Comparison of ENCODE assay signal across 32 cellular contexts in the genomic region with DNA sequence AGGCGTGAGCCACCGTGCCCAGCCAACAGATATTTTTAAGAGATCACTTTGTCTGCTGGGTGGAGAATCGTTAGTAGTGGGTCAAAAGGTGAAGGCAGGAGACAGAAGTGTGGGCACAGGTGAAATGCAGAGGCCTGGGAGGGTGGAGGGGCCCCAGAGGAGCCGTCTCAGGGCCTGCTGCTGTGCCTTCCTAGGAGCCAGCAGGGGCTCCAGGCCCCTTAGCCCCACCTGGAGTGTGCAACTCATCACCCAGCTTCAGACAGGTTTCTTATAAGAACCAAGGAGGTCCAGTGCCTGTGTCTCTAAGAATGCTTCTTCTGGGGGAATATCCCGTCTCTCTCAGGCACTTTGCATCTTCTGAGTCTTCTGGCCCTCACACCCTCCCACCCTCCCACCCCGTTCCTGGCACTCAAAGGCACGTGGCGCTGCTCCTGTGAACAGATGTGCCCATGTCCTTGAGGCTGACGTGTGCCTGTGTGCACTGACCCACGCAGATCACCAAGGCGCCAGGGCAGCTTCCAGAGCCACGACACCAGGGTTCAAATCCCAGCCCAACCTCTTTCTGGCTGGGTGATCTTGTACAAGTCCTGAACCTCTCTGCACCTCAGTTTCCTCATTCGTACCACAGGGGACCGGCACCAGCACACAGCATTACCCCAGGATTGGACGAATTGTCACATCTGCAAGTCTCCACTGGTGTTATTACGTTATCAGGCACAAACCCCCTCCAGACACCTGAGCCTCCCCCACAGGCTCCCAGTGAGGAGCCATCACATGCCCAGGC. TPM values are rescaled to one million over a fixed set of nuclear protein-coding genes. Genes with fewer than 3 reads are reported as not detected.
DNase-seq lines count a peak whose midpoint lies in the region; ATAC-seq, FAIRE-seq and TF ChIP-seq lines count a peak whose summit lies in the region.
"Had no signal": no experiment of that assay in that cellular context is flagged by ENCODE, and none has a peak within 500 bp of the region (broad histone marks: within the 10 kb centered on the region; RNA-seq: fewer than 3 reads in every experiment).

No MANE protein-coding gene starts in this region.

- no peak overlapping the region for H3K4me3 Mint-ChIP-seq in activated CD4-positive, alpha-beta memory T cell treated with anti-CD3 and anti-CD28 coated beads, Interleukin-2, amount 10 ng/mL, durations not matched to agents 7 days and 5 days
- no peak overlapping the region for H3K4me3 Mint-ChIP-seq in activated CD4-positive, alpha-beta memory T cell treated with anti-CD3 and anti-CD28 coated beads for 36 hours
- H3K4me3 Mint-ChIP-seq in CD4-positive, alpha-beta T cell: peak overlapping the region; percentile 74
- peak overlapping the region in 2 of 3 donors; percentile 20 to 21 for H3K4me3 Mint-ChIP-seq in T-cell
- H3K4me3 Mint-ChIP-seq: activated B cell treated with CpG ODN at 0.5 μM for 24 hours; dendritic cell treated with granulocyte-macrophage colony-stimulating factor and Interleukin-4, amounts not matched to agents 40 ng/mL and 50 ng/mL, for 4 days; memory B cell had no signal

- POLR2A ChIA-PET in activated CD4-positive, alpha-beta memory T cell treated with anti-CD3 and anti-CD28 coated beads, Interleukin-2, amount 10 ng/mL, durations not matched to agents 7 days and 5 days (lab: Charles Lee): no interaction called here
- POLR2A ChIA-PET in activated CD4-positive, alpha-beta memory T cell treated with anti-CD3 and anti-CD28 coated beads for 36 hours (lab: Charles Lee): no interaction called here
- POLR2A ChIA-PET in CD4-positive, alpha-beta T cell (lab: Charles Lee): no interaction called here
- POLR2A ChIA-PET in T-cell (lab: Charles Lee): interaction anchor here in 1 of 2 donors (0.6 kb wide), 1 partner anchor 641 kb away, joined by 3 read pairs; no protein-coding TSS in a partner anchor

- peaks cover 48% of the 10 kb centered on the region for H3K4me1 Mint-ChIP-seq in activated CD4-positive, alpha-beta memory T cell treated with anti-CD3 and anti-CD28 coated beads, Interleukin-2, amount 10 ng/mL, durations not matched to agents 7 days and 5 days
- peaks cover 49% of the 10 kb centered on the region for H3K4me1 Mint-ChIP-seq in activated CD4-positive, alpha-beta memory T cell treated with anti-CD3 and anti-CD28 coated beads for 36 hours (ENCODE audit: low read depth)
- H3K4me1 Mint-ChIP-seq in CD4-positive, alpha-beta T cell (ENCODE audit: low read depth): peaks cover 47% of the 10 kb centered on the region
- peaks cover 53 to 56% (median 54%) of the 10 kb centered on the region in 3 donors for H3K4me1 Mint-ChIP-seq in T-cell

- H3K27ac ChIP-seq in CD4-positive, alpha-beta T cell (ENCODE audit: low read depth, low read length): no peak overlapping the region
- peak overlapping the region; percentile 23 for H3K27ac ChIP-seq in neutrophil
- H3K27ac ChIP-seq: SJCRH30, stomach, vagina had no signal

- no peak overlapping the region for H3K4me3 ChIP-seq in neutrophil (ENCODE audit: low read depth in 1 of 2, low read length in 1 of 2)
- H3K4me3 ChIP-seq: SJCRH30, smooth muscle cell, stomach, vagina had no signal

- CTCF ChIA-PET in activated CD4-positive, alpha-beta memory T cell treated with anti-CD3 and anti-CD28 coated beads, Interleukin-2, amount 10 ng/mL, durations not matched to agents 7 days and 5 days (lab: Charles Lee): no interaction called here
- CTCF ChIA-PET in activated CD4-positive, alpha-beta memory T cell treated with anti-CD3 and anti-CD28 coated beads for 36 hours (lab: Charles Lee): interaction anchor here (0.9 kb wide), 1 partner anchor 99 kb away, joined by 3 read pairs; the partner anchor contains the start of gene SCO2
- CTCF ChIA-PET in CD4-positive, alpha-beta T cell (lab: Charles Lee): no interaction called here
- CTCF ChIA-PET in T-cell (lab: Charles Lee): no interaction called here

- H3K9me3 ChIP-seq in CD4-positive, alpha-beta T cell (ENCODE audit: control insufficient read depth, low read length): no peaks in the 10 kb centered on the region
- H3K9me3 ChIP-seq in neutrophil: no peaks in the 10 kb centered on the region
- H3K9me3 ChIP-seq: BE2C, Caco-2, SJCRH30, stomach, vagina had no signal

- peaks cover 5% of the 10 kb centered on the region for H3K27me3 Mint-ChIP-seq in activated CD4-positive, alpha-beta memory T cell treated with anti-CD3 and anti-CD28 coated beads, Interleukin-2, amount 10 ng/mL, durations not matched to agents 7 days and 5 days
- H3K27me3 Mint-ChIP-seq in activated CD4-positive, alpha-beta memory T cell treated with anti-CD3 and anti-CD28 coated beads for 36 hours: no peaks in the 10 kb centered on the region
- no peaks in the 10 kb centered on the region for H3K27me3 Mint-ChIP-seq in CD4-positive, alpha-beta T cell
- no peaks in the 10 kb centered on the region for H3K27me3 Mint-ChIP-seq in T-cell
- H3K27me3 Mint-ChIP-seq: activated B cell treated with CpG ODN at 0.5 μM for 24 hours, memory B cell had no signal

- intact Hi-C loops in activated CD4-positive, alpha-beta memory T cell treated with anti-CD3 and anti-CD28 coated beads for 36 hours (cut with micrococcal nuclease): loop anchor here (5.0 kb wide), 1 partner anchor 352 kb away; the partner anchor contains the start of gene MAPK11
- intact Hi-C loops in CD4-positive, alpha-beta T cell (cut with DNase I, micrococcal nuclease): loop anchor here in 1 of 2 experiments (5.0 kb wide), 5 partner anchors 68 to 477 kb away; partner anchors contain the start of genes LMF2, NCAPH2, PPP6R2 and SCO2

- H3K36me3 ChIP-seq in neutrophil: peaks cover 29% of the 10 kb centered on the region
- H3K36me3 ChIP-seq: BE2C, SJCRH30, vagina had no signal

- no peak for ATAC-seq in CD4-positive, alpha-beta T cell (ENCODE audit: poor library complexity)
- ATAC-seq in T-cell (replicated peaks in 1 of 4): no peak
- ATAC-seq in GM19455 (IDR thresholded peaks at IDR 0.05; ENCODE audit: unreplicated experiment): no peak
- ATAC-seq: HCT116, HepG2, left lobe of liver, right cardiac atrium had no signal

- TF ChIP-seq POLR2A in GM12891 (IDR thresholded peaks at IDR 0.05; ENCODE audit: low read depth, low read length): no peak

- no peaks in the 10 kb centered on the region for H3K9me3 Mint-ChIP-seq in activated CD4-positive, alpha-beta memory T cell treated with anti-CD3 and anti-CD28 coated beads, Interleukin-2, amount 10 ng/mL, durations not matched to agents 7 days and 5 days
- H3K9me3 Mint-ChIP-seq in activated CD4-positive, alpha-beta memory T cell treated with anti-CD3 and anti-CD28 coated beads for 36 hours: no peaks in the 10 kb centered on the region
- no peaks in the 10 kb centered on the region for H3K9me3 Mint-ChIP-seq in CD4-positive, alpha-beta T cell
- no peaks in the 10 kb centered on the region for H3K9me3 Mint-ChIP-seq in T-cell
- H3K9me3 Mint-ChIP-seq: activated B cell treated with CpG ODN at 0.5 μM for 24 hours; dendritic cell treated with granulocyte-macrophage colony-stimulating factor and Interleukin-4, amounts not matched to agents 40 ng/mL and 50 ng/mL, for 4 days; memory B cell had no signal

- H3K36me3 Mint-ChIP-seq in activated CD4-positive, alpha-beta memory T cell treated with anti-CD3 and anti-CD28 coated beads, Interleukin-2, amount 10 ng/mL, durations not matched to agents 7 days and 5 days (ENCODE audit: low read depth): peaks cover 18% of the 10 kb centered on the region
- H3K36me3 Mint-ChIP-seq in activated CD4-positive, alpha-beta memory T cell treated with anti-CD3 and anti-CD28 coated beads for 36 hours: peaks cover 2% of the 10 kb centered on the region
- H3K36me3 Mint-ChIP-seq in CD4-positive, alpha-beta T cell (ENCODE audit: low read depth): peaks cover 30% of the 10 kb centered on the region
- H3K36me3 Mint-ChIP-seq in T-cell: peaks cover 3% of the 10 kb centered on the region

- peaks cover 60 to 61% of the 10 kb centered on the region in 2 experiments for H3K4me1 ChIP-seq in neutrophil (ENCODE audit: control insufficient read depth in 1 of 2, insufficient read depth in 1 of 2, low read depth in 1 of 2, low read length in 1 of 2)

- no peaks in the 10 kb centered on the region for H3K27me3 ChIP-seq in CD4-positive, alpha-beta T cell (ENCODE audit: control insufficient read depth, insufficient read depth, low read length)
- H3K27me3 ChIP-seq in neutrophil: peaks cover 5% of the 10 kb centered on the region
- H3K27me3 ChIP-seq: SJCRH30, vagina had no signal

- peak overlapping the region; percentile 26 for H3K27ac Mint-ChIP-seq in activated CD4-positive, alpha-beta memory T cell treated with anti-CD3 and anti-CD28 coated beads, Interleukin-2, amount 10 ng/mL, durations not matched to agents 7 days and 5 days
- no peak overlapping the region for H3K27ac Mint-ChIP-seq in activated CD4-positive, alpha-beta memory T cell treated with anti-CD3 and anti-CD28 coated beads for 36 hours
- peak overlapping the region; percentile 38 for H3K27ac Mint-ChIP-seq in CD4-positive, alpha-beta T cell
- H3K27ac Mint-ChIP-seq in T-cell: peak overlapping the region in 1 of 2 donors; percentile 70
- H3K27ac Mint-ChIP-seq: activated B cell treated with CpG ODN at 0.5 μM for 24 hours; dendritic cell treated with granulocyte-macrophage colony-stimulating factor and Interleukin-4, amounts not matched to agents 40 ng/mL and 50 ng/mL, for 4 days; memory B cell had no signal

- no peak for FAIRE-seq in GM12891 (lab: Jason Lieb, UNC)
- FAIRE-seq: HepG2 had no signal

- no peak for DNase-seq in activated CD4-positive, alpha-beta memory T cell treated with anti-CD3 and anti-CD28 coated beads, Interleukin-2, amount 10 ng/mL, durations not matched to agents 7 days and 5 days
- no peak for DNase-seq in activated CD4-positive, alpha-beta memory T cell treated with anti-CD3 and anti-CD28 coated beads for 36 hours
- DNase-seq in CD4-positive, alpha-beta T cell: no peak
- no peak for DNase-seq in T-cell
- DNase-seq in GM12891 (ENCODE audit: insufficient read length, low spot score): no peak
- no peak for DNase-seq in stimulated activated CD4-positive, alpha-beta T cell treated with anti-CD3 and anti-CD28 coated beads, Interleukin-4, amount 100 ng/mL, for 1 hour
- DNase-seq: ACHN; activated B cell treated with CpG ODN at 0.5 μM for 24 hours; activated CD8-positive, alpha-beta memory T cell treated with anti-CD3 and anti-CD28 coated beads for 24 hours; activated gamma-delta T cell treated with Interleukin-2 at 50 U/mL for 16 hours; activated T-cell treated with anti-CD3 and anti-CD28 coated beads, Interleukin-2, amount 50 U/mL, for 1 hour; BE2C; Caco-2; DMS53; glutamatergic neuron; Karpas-422; NCI-H146; NCI-H82; SJCRH30; stimulated activated CD4-positive, alpha-beta T cell treated with anti-CD3 and anti-CD28 coated beads, Interleukin-1b, Interleukin-23, amount 100 ng/mL, for 48 hours; stomach; SW 1271 had no signal

- no peak for TF ChIP-seq CTCF in CD4-positive, alpha-beta T cell (IDR thresholded peaks at IDR 0.05)
- no peak for TF ChIP-seq CTCF in neutrophil (IDR thresholded peaks at IDR 0.05)

RNA-seq across cellular contexts. Expression of gene ARSA, which starts 3.4 kb away (rescaled TPM):
- total RNA-seq in activated CD4-positive, alpha-beta memory T cell treated with anti-CD3 and anti-CD28 coated beads, Interleukin-2, amount 10 ng/mL, durations not matched to agents 7 days and 5 days: 10 to 100 TPM; 63.1 to 65.0 TPM
- total RNA-seq in activated CD4-positive, alpha-beta memory T cell treated with anti-CD3 and anti-CD28 coated beads for 36 hours: 10 to 100 TPM; 23.9 to 25.8 TPM
- total RNA-seq in CD4-positive, alpha-beta T cell: 10 to 100 TPM; 52.3 to 54.4 TPM
- total RNA-seq in T-cell: 100 to 1,000 TPM in 1 of 5 donors, 10 to 100 TPM in 4; 68.3 to 105 (median 90.6) TPM
- polyA plus RNA-seq in GM12891 (2012; ENCODE audit: low read depth, missing spikeins): 11.9 TPM

RNA-seq across cellular contexts. Expression of gene MAPK8IP2, which starts 23.9 kb away (rescaled TPM):
- under 1 TPM; 0.15 to 0.18 TPM for total RNA-seq in activated CD4-positive, alpha-beta memory T cell treated with anti-CD3 and anti-CD28 coated beads, Interleukin-2, amount 10 ng/mL, durations not matched to agents 7 days and 5 days
- total RNA-seq in activated CD4-positive, alpha-beta memory T cell treated with anti-CD3 and anti-CD28 coated beads for 36 hours: under 1 TPM; 0.10 to 0.19 TPM
- total RNA-seq in CD4-positive, alpha-beta T cell: under 1 TPM; 0.31 to 0.52 TPM
- under 1 TPM; 0.13 to 0.55 (median 0.39) TPM for total RNA-seq in T-cell
- 0.08 TPM for polyA plus RNA-seq in GM12891 (2012; ENCODE audit: low read depth, missing spikeins)

RNA-seq across cellular contexts. Expression of gene CHKB, which starts 41.9 kb away (rescaled TPM):
- 100 to 1,000 TPM; 101 to 111 TPM for total RNA-seq in activated CD4-positive, alpha-beta memory T cell treated with anti-CD3 and anti-CD28 coated beads, Interleukin-2, amount 10 ng/mL, durations not matched to agents 7 days and 5 days
- total RNA-seq in activated CD4-positive, alpha-beta memory T cell treated with anti-CD3 and anti-CD28 coated beads for 36 hours: 10 to 100 TPM; 76.2 to 76.3 TPM
- total RNA-seq in CD4-positive, alpha-beta T cell: 100 to 1,000 TPM; 152 to 156 TPM
- 100 to 1,000 TPM; 151 to 209 (median 203) TPM for total RNA-seq in T-cell
- 41.3 TPM for polyA plus RNA-seq in GM12891 (2012; ENCODE audit: low read depth, missing spikeins)

RNA-seq across cellular contexts. Expression of gene CPT1B, which starts 46.3 kb away (rescaled TPM):
- total RNA-seq in activated CD4-positive, alpha-beta memory T cell treated with anti-CD3 and anti-CD28 coated beads, Interleukin-2, amount 10 ng/mL, durations not matched to agents 7 days and 5 days: 10 to 100 TPM; 60.8 to 60.9 TPM
- 10 to 100 TPM; 33.3 to 36.9 TPM for total RNA-seq in activated CD4-positive, alpha-beta memory T cell treated with anti-CD3 and anti-CD28 coated beads for 36 hours
- 10 to 100 TPM; 59.1 to 68.3 TPM for total RNA-seq in CD4-positive, alpha-beta T cell
- total RNA-seq in T-cell: 100 to 1,000 TPM in 1 of 5 donors, 10 to 100 TPM in 4; 61.9 to 113 (median 94.5) TPM
- polyA plus RNA-seq in GM12891 (2012; ENCODE audit: low read depth, missing spikeins): 49.4 TPM

RNA-seq across cellular contexts. Expression of gene SHANK3, which starts 48.1 kb away (rescaled TPM):
- total RNA-seq in activated CD4-positive, alpha-beta memory T cell treated with anti-CD3 and anti-CD28 coated beads, Interleukin-2, amount 10 ng/mL, durations not matched to agents 7 days and 5 days: under 1 TPM in 1 of 2 experiments, not detected in 1; 0.08 TPM
- under 1 TPM; 0.05 to 0.07 TPM for total RNA-seq in activated CD4-positive, alpha-beta memory T cell treated with anti-CD3 and anti-CD28 coated beads for 36 hours
- total RNA-seq in CD4-positive, alpha-beta T cell: not detected
- under 1 TPM; 0.22 to 0.47 (median 0.28) TPM for total RNA-seq in T-cell
- polyA plus RNA-seq in GM12891 (2012; ENCODE audit: low read depth, missing spikeins): 0.15 TPM
- total RNA-seq: activated B cell treated with CpG ODN at 0.5 μM for 24 hours had no signal

Comparison
In these comparisons a context has a peak if more than half of its experiments do, and no peak if none do; other contexts are left out.
1. H3K4me3 Mint-ChIP-seq: peak in CD4-positive, alpha-beta T cell (single experiment) and T-cell (2 of 3); none in activated CD4-positive, alpha-beta memory T cell treated with anti-CD3 and anti-CD28 coated beads, Interleukin-2, amount 10 ng/mL, durations not matched to agents 7 days and 5 days (single experiment) and activated CD4-positive, alpha-beta memory T cell treated with anti-CD3 and anti-CD28 coated beads for 36 hours (single experiment).